7 cellular contexts compared by ENCODE assay signal in the genomic region with DNA sequence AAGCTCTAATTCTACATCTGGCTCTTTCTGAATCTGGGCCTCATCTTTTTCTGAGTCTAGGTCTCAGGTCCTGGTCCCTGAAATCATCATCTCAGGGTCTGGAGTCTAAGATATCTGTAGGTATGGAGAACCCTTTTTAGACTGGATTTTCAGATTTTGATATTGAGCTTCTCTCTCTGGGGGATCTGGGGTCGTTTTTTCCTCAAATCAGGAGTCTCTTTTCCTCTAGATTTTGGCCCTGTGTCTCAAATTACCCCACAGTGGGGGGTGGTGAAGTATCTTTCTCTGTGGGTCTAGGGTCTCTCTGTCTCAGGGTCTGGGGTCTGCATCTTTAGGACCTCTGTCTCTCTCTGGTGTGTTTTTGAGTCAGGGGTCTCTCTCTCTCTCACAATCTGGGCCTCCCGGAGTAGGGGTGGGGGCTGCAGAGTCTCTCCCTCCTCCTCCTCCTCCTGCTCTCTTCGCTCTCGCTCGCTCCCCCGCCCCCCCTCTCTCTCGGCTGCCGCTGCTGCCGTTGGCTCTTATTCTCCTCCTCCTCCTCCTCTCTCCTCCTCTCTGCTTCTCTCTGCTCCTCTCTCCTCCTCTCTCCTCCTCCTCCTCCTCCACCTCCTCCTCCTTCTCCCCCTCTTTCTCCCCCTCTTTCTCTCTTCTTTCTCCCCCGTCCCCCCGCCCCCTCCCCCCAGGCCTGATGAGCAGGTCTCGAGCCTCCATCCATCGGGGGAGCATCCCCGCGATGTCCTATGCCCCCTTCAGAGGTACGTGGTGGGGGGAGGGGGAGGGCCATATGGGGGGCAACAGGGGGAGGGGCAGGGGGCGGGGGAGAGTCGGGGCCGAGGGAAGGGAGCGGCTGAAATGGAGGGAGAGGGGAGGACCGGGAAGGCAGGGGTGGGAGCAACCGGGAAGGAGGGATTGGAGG. TPM values are rescaled to one million over a fixed set of nuclear protein-coding genes. Genes with fewer than 3 reads are reported as not detected.
DNase-seq lines count a peak whose midpoint lies in the region; ATAC-seq lines count a peak whose summit lies in the region.

A gene (plus strand): TSS at position 486 of the 913 bp plus-strand sequence. CDS start 200 bp downstream, at position 686.

- peaks cover 2% of the 10 kb centered on the region for H3K27me3 Mint-ChIP-seq in IgD-negative memory B cell
- peaks cover 2% of the 10 kb centered on the region for H3K27me3 Mint-ChIP-seq in T-helper 2 cell treated with Interferon-gamma antibody and Interleukin-4, amounts not matched to agents 5 μg/mL and 100 μg/mL, for 36 hours (ENCODE audit: low read depth)
- H3K27me3 Mint-ChIP-seq in memory B cell: no peaks in the 10 kb centered on the region
- H3K27me3 Mint-ChIP-seq in stimulated activated naive CD8-positive, alpha-beta T cell treated with anti-CD3 and anti-CD28 coated beads, Interleukin-15, amount 100 ng/mL, for 72 hours: no peaks in the 10 kb centered on the region

- ATAC-seq in memory B cell (ENCODE audit: low read depth): no peak
- ATAC-seq in stimulated activated naive CD8-positive, alpha-beta T cell treated with anti-CD3 and anti-CD28 coated beads, Interleukin-15, amount 100 ng/mL, for 72 hours: no peak

- H3K9me3 Mint-ChIP-seq in IgD-negative memory B cell: no peaks in the 10 kb centered on the region
- H3K9me3 Mint-ChIP-seq in T-helper 2 cell treated with Interferon-gamma antibody and Interleukin-4, amounts not matched to agents 5 μg/mL and 100 μg/mL, for 36 hours: no peaks in the 10 kb centered on the region
- no peaks in the 10 kb centered on the region for H3K9me3 Mint-ChIP-seq in memory B cell
- peaks cover 0 to 9% of the 10 kb centered on the region in 2 donors for H3K9me3 Mint-ChIP-seq in stimulated activated naive CD8-positive, alpha-beta T cell treated with anti-CD3 and anti-CD28 coated beads, Interleukin-15, amount 100 ng/mL, for 72 hours

- H3K36me3 Mint-ChIP-seq in IgD-negative memory B cell: peaks cover 2% of the 10 kb centered on the region
- peaks cover 34% of the 10 kb centered on the region for H3K36me3 Mint-ChIP-seq in T-helper 2 cell treated with Interferon-gamma antibody and Interleukin-4, amounts not matched to agents 5 μg/mL and 100 μg/mL, for 36 hours (ENCODE audit: low read depth)
- peaks cover 5% of the 10 kb centered on the region for H3K36me3 Mint-ChIP-seq in memory B cell

- DNase-seq in T-helper 2 cell treated with Interferon-gamma antibody and Interleukin-4, amounts not matched to agents 5 μg/mL and 100 μg/mL, for 36 hours (ENCODE audit: low spot score): peak; percentile 24
- DNase-seq in dedifferentiated amniotic fluid mesenchymal stem cell (ENCODE audit: extremely low spot score): peak; percentile 32
- DNase-seq in memory B cell (ENCODE audit: low spot score in 2 of 2): no peak
- no peak for DNase-seq in stimulated activated naive CD8-positive, alpha-beta T cell treated with anti-CD3 and anti-CD28 coated beads, Interleukin-15, amount 100 ng/mL, for 72 hours
- DNase-seq in HuH-7 (ENCODE audit: low spot score): no peak
- DNase-seq in HPDE6-E6E7 (ENCODE audit: extremely low spot score): no peak

- peak within 1 kb of the TSS; percentile 63 to 99 (median 96) for H3K27ac Mint-ChIP-seq in IgD-negative memory B cell
- peak within 1 kb of the TSS; percentile 99 for H3K27ac Mint-ChIP-seq in T-helper 2 cell treated with Interferon-gamma antibody and Interleukin-4, amounts not matched to agents 5 μg/mL and 100 μg/mL, for 36 hours
- peak within 1 kb of the TSS; percentile 92 for H3K27ac Mint-ChIP-seq in memory B cell
- H3K27ac Mint-ChIP-seq in stimulated activated naive CD8-positive, alpha-beta T cell treated with anti-CD3 and anti-CD28 coated beads, Interleukin-15, amount 100 ng/mL, for 72 hours: peak within 1 kb of the TSS; percentile 97 to 99

- H3K4me1 Mint-ChIP-seq in IgD-negative memory B cell (peaks cover 23 to 39% (median 37%) of the 10 kb centered on the region in 3 donors), memory B cell (peaks cover 38% of the 10 kb centered on the region)
- peaks cover 73% of the 10 kb centered on the region for H3K4me1 Mint-ChIP-seq in T-helper 2 cell treated with Interferon-gamma antibody and Interleukin-4, amounts not matched to agents 5 μg/mL and 100 μg/mL, for 36 hours (ENCODE audit: low read depth)
- peaks cover 68% of the 10 kb centered on the region for H3K4me1 Mint-ChIP-seq in stimulated activated naive CD8-positive, alpha-beta T cell treated with anti-CD3 and anti-CD28 coated beads, Interleukin-15, amount 100 ng/mL, for 72 hours

- H3K4me3 Mint-ChIP-seq in IgD-negative memory B cell (peak within 1 kb of the TSS in 3 of 4 donors; percentile 7 to 88 (median 80)), memory B cell (no peak within 1 kb of the TSS)
- peak within 1 kb of the TSS; percentile 94 for H3K4me3 Mint-ChIP-seq in T-helper 2 cell treated with Interferon-gamma antibody and Interleukin-4, amounts not matched to agents 5 μg/mL and 100 μg/mL, for 36 hours
- H3K4me3 Mint-ChIP-seq in stimulated activated naive CD8-positive, alpha-beta T cell treated with anti-CD3 and anti-CD28 coated beads, Interleukin-15, amount 100 ng/mL, for 72 hours: peak within 1 kb of the TSS; percentile 94 to 96

RNA-seq across cellular contexts. Expression of the gene that starts here (rescaled TPM):
- polyA plus RNA-seq in IgD-negative memory B cell: 0.54 TPM

Comparison
In these comparisons a context has a peak if more than half of its experiments do, and no peak if none do; other contexts are left out.
1. DNase-seq: peak in T-helper 2 cell treated with Interferon-gamma antibody and Interleukin-4, amounts not matched to agents 5 μg/mL and 100 μg/mL, for 36 hours (single experiment) and dedifferentiated amniotic fluid mesenchymal stem cell (single experiment); none in memory B cell (0 of 2), stimulated activated naive CD8-positive, alpha-beta T cell treated with anti-CD3 and anti-CD28 coated beads, Interleukin-15, amount 100 ng/mL, for 72 hours (0 of 2), HuH-7 (single experiment) and HPDE6-E6E7 (single experiment).
2. Peak in every context shown above with its lines, with median percentiles within 50 percentile points of each other: H3K27ac Mint-ChIP-seq.